ENCODE assay signal across 22 cellular contexts in the genomic region with DNA sequence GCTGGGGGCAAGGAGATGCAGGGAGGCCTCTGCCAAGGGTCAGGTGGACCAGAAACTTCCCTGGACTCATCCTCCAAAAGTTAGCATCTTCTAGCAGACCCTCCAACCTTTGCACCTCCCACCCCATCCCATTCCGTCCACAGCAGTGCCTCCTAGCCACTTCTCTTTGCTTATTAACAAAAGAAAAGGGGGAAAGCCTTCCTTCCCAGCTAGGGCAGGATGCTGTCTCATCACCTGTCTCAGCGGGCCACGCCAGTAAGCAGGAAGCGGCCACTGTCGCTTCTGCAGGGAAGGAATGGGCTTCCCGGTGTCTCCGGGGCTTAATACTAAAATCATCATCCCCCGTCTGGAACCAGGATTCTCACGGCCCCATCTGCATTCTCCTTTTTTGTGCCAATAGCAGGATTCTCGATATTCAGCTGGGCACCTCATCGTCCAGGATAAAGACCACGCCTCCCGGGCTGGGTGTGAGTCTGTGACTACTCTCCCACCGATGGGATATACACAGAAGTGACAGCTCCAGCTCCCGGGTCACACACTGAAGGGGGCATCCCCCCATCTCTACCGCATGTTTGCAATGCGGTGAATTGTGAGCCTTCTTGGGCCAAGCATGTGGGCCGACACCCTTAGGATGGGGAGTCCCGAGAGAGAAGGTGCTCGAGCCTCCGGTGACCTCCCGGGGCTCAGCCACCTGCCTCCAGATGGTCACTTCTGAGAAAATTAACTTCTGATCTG. TPM values are rescaled to one million over a fixed set of nuclear protein-coding genes. Genes with fewer than 3 reads are reported as not detected.
DNase-seq lines count a peak whose midpoint lies in the region; ATAC-seq and TF ChIP-seq lines count a peak whose summit lies in the region.
"Had no signal": no experiment of that assay in that cellular context is flagged by ENCODE, and none has a peak within 500 bp of the region (broad histone marks: within the 10 kb centered on the region; RNA-seq: fewer than 3 reads in every experiment).

No MANE protein-coding gene starts in this region.

- POLR2A ChIA-PET in activated CD4-positive, alpha-beta memory T cell treated with anti-CD3 and anti-CD28 coated beads for 36 hours (lab: Charles Lee) = no interaction called here
- POLR2A ChIA-PET in activated CD4-positive, alpha-beta memory T cell treated with anti-CD3 and anti-CD28 coated beads, Interleukin-2, amount 10 ng/mL, durations not matched to agents 7 days and 5 days (lab: Charles Lee) = no interaction called here

- H4K8ac ChIP-seq in H9 (replicated peaks; ENCODE audit: insufficient read length, low read depth, low read length) = no peak overlapping the region

- H3K27ac Mint-ChIP-seq in activated CD4-positive, alpha-beta memory T cell treated with anti-CD3 and anti-CD28 coated beads for 36 hours = no peak overlapping the region
- H3K27ac Mint-ChIP-seq in activated CD4-positive, alpha-beta memory T cell treated with anti-CD3 and anti-CD28 coated beads, Interleukin-2, amount 10 ng/mL, durations not matched to agents 7 days and 5 days = no peak overlapping the region
- H3K27ac Mint-ChIP-seq in H9 = peak overlapping the region in 1 of 3 experiments; percentile 55; a peak in 2 of 7 replicates
- H3K27ac Mint-ChIP-seq: activated CD4-positive, alpha-beta T cell treated with anti-CD3 and anti-CD28 coated beads for 36 hours had no signal

- no peak overlapping the region for H2BK20ac ChIP-seq in H9 (ENCODE audit: low read depth, low read length, poor library complexity, severe bottlenecking)

- no peak overlapping the region for H3K4ac ChIP-seq in H9 (ENCODE audit: low read depth, low read length)

- H3K9me3 ChIP-seq in H9 (ENCODE audit: control insufficient read depth, low read depth, low read length) (no peaks in the 10 kb centered on the region), sigmoid colon (no peaks in the 10 kb centered on the region)
- H3K9me3 ChIP-seq: mucosa of descending colon, thyroid gland had no signal

- no peak overlapping the region for H3K4me2 ChIP-seq in H9 (ENCODE audit: insufficient read depth, insufficient read length, low read length)
- H3K4me2 ChIP-seq: smooth muscle cell had no signal

- no peaks in the 10 kb centered on the region for H4K20me1 ChIP-seq in H9 (ENCODE audit: control insufficient read depth, insufficient read depth, insufficient read length)

- TF ChIP-seq POLR2A in sigmoid colon (IDR thresholded peaks at IDR 0.05) = no peak

- H2AFZ ChIP-seq in H9 (ENCODE audit: low read length) = no peak overlapping the region

- H3K56ac ChIP-seq in H9 (ENCODE audit: insufficient read length, low read depth, low read length) = no peak overlapping the region

- no peak overlapping the region for H2BK12ac ChIP-seq in H9 (ENCODE audit: insufficient read length, low read depth, low read length)

- no peak overlapping the region for H3K4me3 Mint-ChIP-seq in activated CD4-positive, alpha-beta memory T cell treated with anti-CD3 and anti-CD28 coated beads for 36 hours
- no peak overlapping the region for H3K4me3 Mint-ChIP-seq in activated CD4-positive, alpha-beta memory T cell treated with anti-CD3 and anti-CD28 coated beads, Interleukin-2, amount 10 ng/mL, durations not matched to agents 7 days and 5 days
- H3K4me3 Mint-ChIP-seq in H9 = peak overlapping the region in 1 of 2 experiments; percentile 6; a peak in 1 of 5 replicates
- H3K4me3 Mint-ChIP-seq: activated CD4-positive, alpha-beta T cell treated with anti-CD3 and anti-CD28 coated beads for 36 hours had no signal

- H2BK15ac ChIP-seq in H9 (ENCODE audit: low read depth, low read length) = no peak overlapping the region

- ATAC-seq in HG03342 (IDR thresholded peaks at IDR 0.05; ENCODE audit: unreplicated experiment) = no peak
- no peak for ATAC-seq in GM19467 (IDR thresholded peaks at IDR 0.05; ENCODE audit: unreplicated experiment)
- ATAC-seq: activated CD4-positive, alpha-beta T cell treated with anti-CD3 and anti-CD28 coated beads for 36 hours; HCT116; mucosa of descending colon had no signal

- H3K14ac ChIP-seq in H9 (ENCODE audit: insufficient read depth, low read length) = no peak overlapping the region

- no peak for TF ChIP-seq EP300 in sigmoid colon (IDR thresholded peaks at IDR 0.05)

- no peak overlapping the region for H3K9ac ChIP-seq in H9 (ENCODE audit: extremely low read depth, insufficient read length, low read length)

- no peaks in the 10 kb centered on the region for H3K79me2 ChIP-seq in H9 (ENCODE audit: insufficient read depth, low read length)

- no peaks in the 10 kb centered on the region for H3K4me1 Mint-ChIP-seq in activated CD4-positive, alpha-beta memory T cell treated with anti-CD3 and anti-CD28 coated beads for 36 hours (ENCODE audit: low read depth)
- no peaks in the 10 kb centered on the region for H3K4me1 Mint-ChIP-seq in activated CD4-positive, alpha-beta memory T cell treated with anti-CD3 and anti-CD28 coated beads, Interleukin-2, amount 10 ng/mL, durations not matched to agents 7 days and 5 days
- peaks cover 13 to 18% of the 10 kb centered on the region in 2 experiments for H3K4me1 Mint-ChIP-seq in H9
- H3K4me1 Mint-ChIP-seq: activated CD4-positive, alpha-beta T cell treated with anti-CD3 and anti-CD28 coated beads for 36 hours had no signal

- no peak overlapping the region for H3T11ph ChIP-seq in H9 (ENCODE audit: low read length)

- no peak overlapping the region for H3K23ac ChIP-seq in H9 (ENCODE audit: insufficient read length, low read depth, low read length)

- no peaks in the 10 kb centered on the region for H3K27me3 ChIP-seq in H9 (ENCODE audit: insufficient read depth, low read length)
- no peaks in the 10 kb centered on the region for H3K27me3 ChIP-seq in sigmoid colon
- H3K27me3 ChIP-seq: thyroid gland had no signal

- CTCF ChIA-PET in activated CD4-positive, alpha-beta memory T cell treated with anti-CD3 and anti-CD28 coated beads for 36 hours (lab: Charles Lee) = no interaction called here
- CTCF ChIA-PET in activated CD4-positive, alpha-beta memory T cell treated with anti-CD3 and anti-CD28 coated beads, Interleukin-2, amount 10 ng/mL, durations not matched to agents 7 days and 5 days (lab: Charles Lee) = no interaction called here

- no peak overlapping the region for H3K4me3 ChIP-seq in sigmoid colon
- H3K4me3 ChIP-seq: mucosa of descending colon, smooth muscle cell, thyroid gland had no signal

- DNase-seq in activated CD4-positive, alpha-beta memory T cell treated with anti-CD3 and anti-CD28 coated beads for 36 hours = peak; percentile 4
- no peak for DNase-seq in activated CD4-positive, alpha-beta memory T cell treated with anti-CD3 and anti-CD28 coated beads, Interleukin-2, amount 10 ng/mL, durations not matched to agents 7 days and 5 days
- DNase-seq in H9 (peak; percentile 65), islet precursor cell (peak; percentile 47), sigmoid colon (peak; percentile 24), COR-L47 (lab: John Stamatoyannopoulos, UW) (no peak)
- DNase-seq: activated CD4-positive, alpha-beta T cell treated with anti-CD3 and anti-CD28 coated beads for 36 hours; amygdala; DMS53; hypothalamus; NCI-H1092; NCI-H524 treated with DMSO at 0.1 percent for 48 hours; occipital lobe; thyroid gland had no signal

- peaks cover 0 to 5% (median 0%) of the 10 kb centered on the region in 4 donors for H3K36me3 ChIP-seq in sigmoid colon
- H3K36me3 ChIP-seq: thyroid gland had no signal

- no peaks in the 10 kb centered on the region for H3K23me2 ChIP-seq in H9 (ENCODE audit: insufficient read length, low read depth, low read length, poor library complexity, severe bottlenecking)

- no peak overlapping the region for H3K18ac ChIP-seq in H9 (ENCODE audit: insufficient read length, low read depth, low read length)

- no peak overlapping the region for H4K91ac ChIP-seq in H9 (ENCODE audit: insufficient read length, low read depth, low read length)

- H3K36me3 Mint-ChIP-seq in activated CD4-positive, alpha-beta memory T cell treated with anti-CD3 and anti-CD28 coated beads for 36 hours = no peaks in the 10 kb centered on the region
- no peaks in the 10 kb centered on the region for H3K36me3 Mint-ChIP-seq in activated CD4-positive, alpha-beta memory T cell treated with anti-CD3 and anti-CD28 coated beads, Interleukin-2, amount 10 ng/mL, durations not matched to agents 7 days and 5 days (ENCODE audit: low read depth)
- no peaks in the 10 kb centered on the region; a peak in 1 of 7 replicates for H3K36me3 Mint-ChIP-seq in H9 (ENCODE audit: insufficient read depth in 1 of 3, low read depth in 3 of 3)

- H3K4me1 ChIP-seq in H9 (ENCODE audit: insufficient read depth, low read length) (no peaks in the 10 kb centered on the region; the same call in 1 of the 2 replicates), sigmoid colon (peaks cover 0 to 15% (median 12%) of the 10 kb centered on the region in 4 donors)
- H3K4me1 ChIP-seq: thyroid gland had no signal

- no peak overlapping the region for H2BK120ac ChIP-seq in H9 (ENCODE audit: low read depth, low read length, poor library complexity, severe bottlenecking)

- H3K27me3 Mint-ChIP-seq in activated CD4-positive, alpha-beta memory T cell treated with anti-CD3 and anti-CD28 coated beads for 36 hours = peaks cover 21% of the 10 kb centered on the region
- H3K27me3 Mint-ChIP-seq in activated CD4-positive, alpha-beta memory T cell treated with anti-CD3 and anti-CD28 coated beads, Interleukin-2, amount 10 ng/mL, durations not matched to agents 7 days and 5 days = no peaks in the 10 kb centered on the region
- H3K27me3 Mint-ChIP-seq in H9 (ENCODE audit: low read depth) = peaks cover 17% of the 10 kb centered on the region

- TF ChIP-seq CTCF in H9 (conservative IDR thresholded peaks at IDR 0.05) (no peak), sigmoid colon (IDR thresholded peaks at IDR 0.05) (no peak)

- H3K27ac ChIP-seq in H9 (ENCODE audit: insufficient read length, low read depth, low read length) (no peak overlapping the region), sigmoid colon (no peak overlapping the region)
- H3K27ac ChIP-seq: C4-2B, thyroid gland had no signal

- intact Hi-C loops in activated CD4-positive, alpha-beta memory T cell treated with anti-CD3 and anti-CD28 coated beads for 36 hours (cut with micrococcal nuclease) = no loop called here
- intact Hi-C loops in sigmoid colon (cut with DNase I) = no loop called here

- H3K79me1 ChIP-seq in H9 (ENCODE audit: insufficient read depth, low read depth, low read length, poor library complexity, severe bottlenecking) = no peaks in the 10 kb centered on the region

- H3K9me3 Mint-ChIP-seq in activated CD4-positive, alpha-beta memory T cell treated with anti-CD3 and anti-CD28 coated beads for 36 hours = no peaks in the 10 kb centered on the region
- H3K9me3 Mint-ChIP-seq in activated CD4-positive, alpha-beta memory T cell treated with anti-CD3 and anti-CD28 coated beads, Interleukin-2, amount 10 ng/mL, durations not matched to agents 7 days and 5 days = no peaks in the 10 kb centered on the region
- H3K9me3 Mint-ChIP-seq in H9 = peaks cover 0 to 2% of the 10 kb centered on the region in 2 experiments; a peak in 1 of 5 replicates

- no peak overlapping the region for H2AK5ac ChIP-seq in H9 (ENCODE audit: insufficient read length, low read length)

- no CpG with 5 or more reads among the region's 22 CpGs for WGBS in H9 (ENCODE audit: extremely low coverage, insufficient read length, low lambda C conversion rate)
- WGBS in sigmoid colon, 2 donors = 75 to 77% methylated on average over 22 of the region's 22 CpGs

- no peak overlapping the region for H2BK5ac ChIP-seq in H9 (ENCODE audit: insufficient read length, low read length)

- H4K5ac ChIP-seq in H9 (ENCODE audit: insufficient read length, low read depth, low read length) = no peak overlapping the region

RNA-seq across cellular contexts. Expression of gene RBFOX3, which starts 15.5 kb away (rescaled TPM):
- total RNA-seq in activated CD4-positive, alpha-beta memory T cell treated with anti-CD3 and anti-CD28 coated beads for 36 hours = not detected
- not detected for total RNA-seq in activated CD4-positive, alpha-beta memory T cell treated with anti-CD3 and anti-CD28 coated beads, Interleukin-2, amount 10 ng/mL, durations not matched to agents 7 days and 5 days
- total RNA-seq in H9 (2021) = 10.2 and 12.4 TPM in 2 replicates
- 10 to 100 TPM; 30.1 to 82.9 (median 49.5) TPM for total RNA-seq in sigmoid colon
- 1 to 10 TPM in 2 of 3 donors, not detected in 1; 1.2 to 2.4 TPM for polyA plus RNA-seq in sigmoid colon
- total RNA-seq: A172, SK-MEL-5, smooth muscle cell, thyroid gland had no signal

Comparison
In these comparisons a context has a peak if more than half of its experiments do, and no peak if none do; other contexts are left out.
1. DNase-seq: peak in activated CD4-positive, alpha-beta memory T cell treated with anti-CD3 and anti-CD28 coated beads for 36 hours (single experiment), H9 (single experiment), islet precursor cell (single experiment) and sigmoid colon (single experiment); none in activated CD4-positive, alpha-beta memory T cell treated with anti-CD3 and anti-CD28 coated beads, Interleukin-2, amount 10 ng/mL, durations not matched to agents 7 days and 5 days (single experiment) and COR-L47 (single experiment).
2. RNA of gene RBFOX3, which starts 15.5 kb away (total RNA-seq): 30.1 to 82.9 TPM in sigmoid colon and 10.2 to 12.4 TPM in H9; not detected in activated CD4-positive, alpha-beta memory T cell treated with anti-CD3 and anti-CD28 coated beads for 36 hours and not detected in activated CD4-positive, alpha-beta memory T cell treated with anti-CD3 and anti-CD28 coated beads, Interleukin-2, amount 10 ng/mL, durations not matched to agents 7 days and 5 days; every median in the first group is over 10 times any median in the second.